Comparison of ENCODE assay signal across 8 cellular contexts in genomic region chr6:116352515-116353471, GRCh38. TPM values are rescaled to one million over a fixed set of nuclear protein-coding genes. Genes with fewer than 3 reads are reported as not detected.
DNase-seq lines count a peak whose midpoint lies in the region; ATAC-seq and TF ChIP-seq lines count a peak whose summit lies in the region.

No MANE protein-coding gene starts in this region.

- H3K79me2 ChIP-seq in fibroblast of lung (ENCODE audit: control insufficient read depth, insufficient read depth, low read length), result no peaks in the 10 kb centered on the region

- no peaks in the 10 kb centered on the region for H3K27me3 Mint-ChIP-seq in CD8-positive, alpha-beta T cell (ENCODE audit: low read depth)

- H3K4me2 ChIP-seq in fibroblast of lung (ENCODE audit: extremely low read depth, insufficient read depth, low read length), result peak overlapping the region; percentile 48

- BruUV-seq in A673 (replicated peaks; lab: Mats Ljungman, UMichigan), result no TSS peak

- H3K27me3 ChIP-seq in fibroblast of lung (ENCODE audit: control insufficient read depth, insufficient read depth, low read length) (no peaks in the 10 kb centered on the region), subcutaneous abdominal adipose tissue (ENCODE audit: control insufficient read depth in 5 of 5, insufficient read depth in 4 of 5, low read length in 5 of 5) (no peaks in the 10 kb centered on the region), A673 (replicated peaks; ENCODE audit: insufficient read depth, low read depth, low read length, poor library complexity) (no peaks in the 10 kb centered on the region)
- no peaks in the 10 kb centered on the region for H3K27me3 ChIP-seq in CD8-positive, alpha-beta T cell (ENCODE audit: insufficient read depth, low read length)

- H3K9me3 ChIP-seq in fibroblast of lung (ENCODE audit: control insufficient read depth, insufficient read depth, low read depth, low read length) (no peaks in the 10 kb centered on the region), subcutaneous abdominal adipose tissue (ENCODE audit: control insufficient read depth in 5 of 5, low read length in 5 of 5) (no peaks in the 10 kb centered on the region), A673 (ENCODE audit: low read depth, low read length, poor library complexity, severe bottlenecking) (no peaks in the 10 kb centered on the region)
- H3K9me3 ChIP-seq in CD8-positive, alpha-beta T cell (ENCODE audit: low read length), result no peaks in the 10 kb centered on the region

- no peaks in the 10 kb centered on the region for H3K9me3 Mint-ChIP-seq in CD8-positive, alpha-beta T cell

- H3K4me3 Mint-ChIP-seq in CD8-positive, alpha-beta T cell, result no peak overlapping the region

- POLR2A ChIA-PET in CD8-positive, alpha-beta T cell (lab: Charles Lee), result no interaction called here
- POLR2A ChIA-PET in A673 (lab: Charles Lee; ENCODE audit: low non-redundant PET), result no interaction called here

- CTCF ChIA-PET in CD8-positive, alpha-beta T cell (lab: Charles Lee), result interaction anchor here (1.0 to 1.6 kb wide), 2 partner anchors 65 to 208 kb away, joined by 4 read pairs; no protein-coding TSS in a partner anchor
- CTCF ChIA-PET in A673 (lab: Charles Lee), result no interaction called here

- TF ChIP-seq CTCF in fibroblast of lung (conservative IDR thresholded peaks at IDR 0.05 in 1 of 2, IDR thresholded peaks at IDR 0.05 in 1 of 2; ENCODE audit: low read depth in 1 of 2, low read length in 2 of 2) (no peak), A673 (conservative IDR thresholded peaks at IDR 0.05; ENCODE audit: low read depth, low read length) (no peak)
- TF ChIP-seq CTCF in CD8-positive, alpha-beta T cell (IDR thresholded peaks at IDR 0.05), result no peak

- no peaks in the 10 kb centered on the region for H3K4me1 Mint-ChIP-seq in CD8-positive, alpha-beta T cell (ENCODE audit: low read depth)

- H3K27ac Mint-ChIP-seq in CD8-positive, alpha-beta T cell, result no peak overlapping the region

- H3K27ac ChIP-seq in fibroblast of lung (ENCODE audit: insufficient read depth, low read length) (peak overlapping the region; percentile 34), subcutaneous abdominal adipose tissue (ENCODE audit: low read depth, low read length) (peak overlapping the region; percentile 88), A673 (ENCODE audit: low read depth, low read length, poor library complexity, severe bottlenecking) (no peak overlapping the region)
- no peak overlapping the region for H3K27ac ChIP-seq in CD8-positive, alpha-beta T cell (ENCODE audit: low read depth, low read length)

- no peaks in the 10 kb centered on the region for H3K36me3 Mint-ChIP-seq in CD8-positive, alpha-beta T cell

- H3K4me1 ChIP-seq in fibroblast of lung (ENCODE audit: control insufficient read depth, extremely low read depth, insufficient read depth, low read length) (peaks cover 8% of the 10 kb centered on the region), subcutaneous abdominal adipose tissue (ENCODE audit: control insufficient read depth in 5 of 5, insufficient read depth in 5 of 5, low read length in 5 of 5) (peaks cover 0 to 17% (median 13%) of the 10 kb centered on the region in 5 donors), A673 (ENCODE audit: insufficient read depth, low read length, poor library complexity, severe bottlenecking) (no peaks in the 10 kb centered on the region)
- no peaks in the 10 kb centered on the region for H3K4me1 ChIP-seq in CD8-positive, alpha-beta T cell (ENCODE audit: insufficient read depth, low read length)

- H4K20me1 ChIP-seq in fibroblast of lung (ENCODE audit: control insufficient read depth, extremely low read depth, insufficient read depth, low read length), result no peaks in the 10 kb centered on the region

- H3K36me3 ChIP-seq in fibroblast of lung (ENCODE audit: control insufficient read depth, insufficient read depth, low read length), result no peaks in the 10 kb centered on the region
- H3K36me3 ChIP-seq in subcutaneous abdominal adipose tissue (ENCODE audit: control insufficient read depth in 5 of 5, insufficient read depth in 5 of 5, low read length in 5 of 5), result no peaks in the 10 kb centered on the region
- no peaks in the 10 kb centered on the region for H3K36me3 ChIP-seq in CD8-positive, alpha-beta T cell (ENCODE audit: insufficient read depth, low read length)
- no peaks in the 10 kb centered on the region for H3K36me3 ChIP-seq in A673 (ENCODE audit: insufficient read depth, low read length, poor library complexity, severe bottlenecking)

- intact Hi-C loops in CD8-positive, alpha-beta T cell (cut with DNase I, micrococcal nuclease), result no loop called here
- intact Hi-C loops in A673 (cut with micrococcal nuclease; ENCODE audit: unreplicated experiment), result no loop called here

- H3K9ac ChIP-seq in fibroblast of lung (ENCODE audit: insufficient read depth, low read length) (no peak overlapping the region), subcutaneous abdominal adipose tissue (ENCODE audit: low read length in 5 of 5) (peak overlapping the region in 1 of 5 donors; percentile 20)

- H3K4me3 ChIP-seq in fibroblast of lung (replicated peaks in 1 of 4; ENCODE audit: control extremely low read depth in 1 of 4, insufficient read depth in 1 of 4, low read depth in 3 of 4, low read length in 4 of 4), result no peak overlapping the region
- H3K4me3 ChIP-seq in subcutaneous abdominal adipose tissue (ENCODE audit: low read depth in 1 of 5, low read length in 5 of 5), result peak overlapping the region in 4 of 5 donors; percentile 2 to 23 (median 10)
- H3K4me3 ChIP-seq in CD8-positive, alpha-beta T cell (ENCODE audit: low read depth, low read length), result no peak overlapping the region
- no peak overlapping the region for H3K4me3 ChIP-seq in A673 (ENCODE audit: low read depth, low read length, poor library complexity, severe bottlenecking)

- peak; percentile 56 for ATAC-seq in GM19324 (IDR thresholded peaks at IDR 0.05; ENCODE audit: low FRiP score, unreplicated experiment)
- ATAC-seq in HG03175 (IDR thresholded peaks at IDR 0.05; ENCODE audit: unreplicated experiment), result peak; percentile 67
- ATAC-seq in CD8-positive, alpha-beta T cell, result no peak

- H2AFZ ChIP-seq in fibroblast of lung (ENCODE audit: low read length), result peak overlapping the region; percentile 73

- peak; percentile 77 to 80 for DNase-seq in fibroblast of lung (ENCODE audit: low read depth in 2 of 2)
- no peak for DNase-seq in activated naive CD4-positive, alpha-beta T cell (lab: John Stamatoyannopoulos, UW)
- no peak for DNase-seq in CD8-positive, alpha-beta T cell
- DNase-seq in A673 (ENCODE audit: low spot score), result no peak
- DNase-seq in activated CD4-positive, alpha-beta T cell treated with anti-CD3 and anti-CD28 coated beads for 1 hour, result no peak

RNA-seq across cellular contexts. Expression of gene DSE, which starts 18.0 kb away (rescaled TPM):
- 89.2 and 106 TPM in 2 replicates for total RNA-seq in fibroblast of lung
- 29.0 and 71.0 TPM in 2 replicates for polyA plus RNA-seq in fibroblast of lung
- polyA plus RNA-seq in fibroblast of lung (2012), result 23.2 and 54.1 TPM in 2 replicates
- polyA minus RNA-seq in fibroblast of lung (ENCODE audit: low replicate concordance), result 48.9 and 75.0 TPM in 2 replicates
- total RNA-seq in CD8-positive, alpha-beta T cell, result 10 to 100 TPM; 14.3 to 16.7 TPM
- total RNA-seq in A673 (2021), result 31.4 and 33.3 TPM in 2 replicates

Comparison
In these comparisons a context has a peak if more than half of its experiments do, and no peak if none do; other contexts are left out.
1. DNase-seq: peak in fibroblast of lung (2 of 2); none in activated naive CD4-positive, alpha-beta T cell (0 of 4), CD8-positive, alpha-beta T cell (0 of 7), A673 (single experiment) and activated CD4-positive, alpha-beta T cell treated with anti-CD3 and anti-CD28 coated beads for 1 hour (single experiment).
2. H3K27ac ChIP-seq: peak in fibroblast of lung (single experiment) and subcutaneous abdominal adipose tissue (single experiment); none in CD8-positive, alpha-beta T cell (single experiment) and A673 (single experiment).
3. H3K4me3 ChIP-seq: peak in subcutaneous abdominal adipose tissue (4 of 5); none in fibroblast of lung (0 of 4), CD8-positive, alpha-beta T cell (single experiment) and A673 (single experiment).